Comparison of ENCODE assay signal across 9 cellular contexts in the genomic region with DNA sequence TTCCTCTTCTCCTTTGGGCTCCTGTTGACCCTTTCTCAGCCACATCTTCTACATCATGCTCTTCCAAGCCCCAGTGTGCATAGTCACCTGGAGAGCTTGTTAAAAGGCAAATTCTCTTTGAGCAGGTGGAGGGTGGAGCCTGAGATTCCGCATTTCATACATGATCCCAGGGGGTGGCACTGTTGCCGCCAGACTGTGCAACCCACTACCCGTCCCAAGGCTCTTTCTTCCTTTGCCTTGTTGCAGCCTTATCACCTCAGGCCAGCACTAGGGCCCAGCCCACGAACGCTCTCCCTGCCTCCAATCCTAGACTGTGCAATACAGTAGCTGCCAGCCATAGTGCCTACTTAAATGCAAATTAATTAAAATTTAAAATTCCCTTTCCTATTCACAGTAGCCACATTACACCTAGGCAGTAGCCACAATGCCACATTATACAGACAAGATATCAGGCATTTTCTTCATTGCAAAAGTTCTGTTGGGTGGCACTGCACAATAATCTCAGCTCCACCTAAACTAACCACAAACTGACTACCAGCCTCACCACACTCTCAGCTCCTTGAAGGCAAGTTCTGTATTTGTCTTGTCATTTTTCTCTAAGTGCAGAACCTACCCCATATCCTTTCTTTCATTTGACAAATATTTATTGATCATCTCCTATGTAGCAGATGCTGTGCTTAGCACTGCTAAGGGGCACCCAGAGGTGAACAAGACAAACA.
A peak's percentile ranks its signal among the peaks of the same experiment; 100 is the strongest.
DNase-seq lines count a peak whose midpoint lies in the region; ATAC-seq and TF ChIP-seq lines count a peak whose summit lies in the region.
"Had no signal": no experiment of that assay in that cellular context is flagged by ENCODE, and none has a peak within 500 bp of the region (broad histone marks: within the 10 kb centered on the region; RNA-seq: fewer than 3 reads in every experiment).

No MANE protein-coding gene starts in this region.

- H3K36me3 Mint-ChIP-seq in nephron (ENCODE audit: low read depth) = no peaks in the 10 kb centered on the region

- TF ChIP-seq CTCF in nephron (IDR thresholded peaks at IDR 0.05; ENCODE audit: unreplicated experiment in 3 of 3) = peak; percentile 26 to 37 (median 28)

- no peak overlapping the region for H3K4me3 Mint-ChIP-seq in nephron

- DNase-seq in DMS 273 (lab: John Stamatoyannopoulos, UW; ENCODE audit: unreplicated experiment) = peak; percentile 63
- DNase-seq in DMS 273 treated with DMSO at 0.1 percent for 48 hours (lab: John Stamatoyannopoulos, UW) = no peak
- peak; percentile 45 for DNase-seq in NCI-H1105 (lab: John Stamatoyannopoulos, UW)
- peak; percentile 39 for DNase-seq in astrocyte of the hippocampus (ENCODE audit: low read depth, low spot score)
- no peak for DNase-seq in GM19238 (ENCODE audit: insufficient read length, low spot score)
- no peak for DNase-seq in SKM-1 treated with dmso at 0.1 percent for 144 hours (lab: John Stamatoyannopoulos, UW; ENCODE audit: unreplicated experiment)
- DNase-seq: SHP77 treated with DMSO at 0.1 percent for 48 hours had no signal

- no peak overlapping the region for H3K27ac Mint-ChIP-seq in nephron

- no peak for ATAC-seq in HG03175 (IDR thresholded peaks at IDR 0.05; ENCODE audit: unreplicated experiment)

- H3K9me3 Mint-ChIP-seq in nephron = no peaks in the 10 kb centered on the region

- H3K4me1 Mint-ChIP-seq in nephron = no peaks in the 10 kb centered on the region

- peaks cover 87% of the 10 kb centered on the region for H3K27me3 Mint-ChIP-seq in nephron (ENCODE audit: low read depth)

Comparison
In these comparisons a context has a peak if more than half of its experiments do, and no peak if none do; other contexts are left out.
1. DNase-seq: peak in DMS 273 (single experiment), NCI-H1105 (single experiment) and astrocyte of the hippocampus (single experiment); none in DMS 273 treated with DMSO at 0.1 percent for 48 hours (single experiment), GM19238 (single experiment) and SKM-1 treated with dmso at 0.1 percent for 144 hours (single experiment).